ENCODE assay signal across 8 cellular contexts in genomic region chr5:473344-474192, GRCh38. TPM values are rescaled to one million over a fixed set of nuclear protein-coding genes. Genes with fewer than 3 reads are reported as not detected.
DNase-seq lines count a peak whose midpoint lies in the region; ATAC-seq and TF ChIP-seq lines count a peak whose summit lies in the region.

No MANE protein-coding gene starts in this region.

- no peak for TF ChIP-seq CTCF in omental fat pad (IDR thresholded peaks at IDR 0.05)

- DNase-seq in ACHN (peak; percentile 35), NCI-H2227 treated with DMSO at 0.1 percent for 48 hours (lab: John Stamatoyannopoulos, UW) (peak; percentile 15), germinal center (ENCODE audit: low spot score) (peak; percentile 46), omental fat pad (ENCODE audit: low spot score) (no peak), superior temporal gyrus (ENCODE audit: extremely low spot score) (no peak)
- DNase-seq in activated effector memory CD4-positive, alpha-beta T cell treated with anti-CD3 and anti-CD28 coated beads, Interleukin-2, amount 50 U/mL, for 16 hours = peak; percentile 73

- in situ Hi-C loops in ACHN (cut with HindIII; ENCODE audit: low pct_ligation_motif_present, low pct_unique_long_range_greater_than_20kb, low sequenced_read_pairs) = no loop called here

- peak; percentile 22 for ATAC-seq in GM18858 (IDR thresholded peaks at IDR 0.05; ENCODE audit: unreplicated experiment)
- peak; percentile 29 for ATAC-seq in HG02981 (IDR thresholded peaks at IDR 0.05; ENCODE audit: unreplicated experiment)
- ATAC-seq in omental fat pad (ENCODE audit: low FRiP score) = peak; percentile 35

RNA-seq across cellular contexts. Expression of gene EXOC3, which starts 30.6 kb away (rescaled TPM):
- 10 to 100 TPM; 46.0 to 56.1 (median 49.5) TPM for total RNA-seq in omental fat pad

RNA-seq across cellular contexts. Expression of gene SLC9A3, which starts 50.7 kb away (rescaled TPM):
- total RNA-seq in omental fat pad = 1 to 10 TPM; 1.0 to 4.3 (median 1.7) TPM

Comparison
In these comparisons a context has a peak if more than half of its experiments do, and no peak if none do; other contexts are left out.
1. DNase-seq: peak in ACHN (single experiment), NCI-H2227 treated with DMSO at 0.1 percent for 48 hours (single experiment), activated effector memory CD4-positive, alpha-beta T cell treated with anti-CD3 and anti-CD28 coated beads, Interleukin-2, amount 50 U/mL, for 16 hours (single experiment) and germinal center (single experiment); none in omental fat pad (single experiment) and superior temporal gyrus (single experiment).
2. Peak in every context shown above with its lines, with median percentiles within 50 percentile points of each other: ATAC-seq.